In the genomic region with DNA sequence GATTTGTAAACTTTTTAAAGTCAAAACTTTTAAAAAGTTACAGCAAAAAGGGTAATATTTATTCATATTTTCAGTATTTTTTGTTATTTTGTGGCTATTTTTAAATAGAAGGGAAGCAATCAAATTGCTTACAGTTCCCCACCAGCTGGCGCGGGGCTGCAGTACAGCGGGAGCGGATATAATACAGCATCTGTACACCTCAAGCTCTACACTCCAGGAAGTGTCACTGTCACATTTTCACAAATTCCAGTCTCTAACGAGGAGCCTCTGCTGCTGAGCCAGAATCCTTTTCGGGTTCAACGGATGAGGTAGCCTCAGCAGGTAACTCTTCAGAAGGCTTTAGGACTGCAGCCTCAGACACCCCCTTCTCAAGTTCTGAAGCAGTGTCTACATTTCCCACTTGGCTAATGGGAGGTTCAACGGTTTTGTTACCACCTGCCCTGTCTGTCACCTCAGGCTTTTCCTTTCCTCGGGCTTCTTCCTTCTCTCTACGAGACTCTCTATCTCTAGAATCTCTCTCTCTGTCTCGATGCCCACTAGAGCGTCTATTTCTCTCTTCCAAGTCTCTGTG, we compare ENCODE assay signal across 15 cellular contexts. TPM values are rescaled to one million over a fixed set of nuclear protein-coding genes. Genes with fewer than 3 reads are reported as not detected.
A peak's percentile ranks its signal among the peaks of the same experiment; 100 is the strongest.
DNase-seq lines count a peak whose midpoint lies in the region; ATAC-seq and TF ChIP-seq lines count a peak whose summit lies in the region.
"Had no signal": no experiment of that assay in that cellular context is flagged by ENCODE, and none has a peak within 500 bp of the region (broad histone marks: within the 10 kb centered on the region; RNA-seq: fewer than 3 reads in every experiment).

No MANE protein-coding gene starts in this region.

- ATAC-seq in psoas muscle (peak in 3 of 4 donors; percentile 29 to 45 (median 34)), GM18511 (IDR thresholded peaks at IDR 0.05; ENCODE audit: unreplicated experiment) (no peak)
- ATAC-seq: foreskin keratinocyte had no signal

- no peak overlapping the region for H3K4me2 ChIP-seq in OCI-LY7 (ENCODE audit: low read length)

- no peak for DNase-seq in activated naive CD4-positive, alpha-beta T cell treated with anti-CD3 and anti-CD28 coated beads for 36 hours
- no peak for DNase-seq in activated naive CD4-positive, alpha-beta T cell treated with anti-CD3 and anti-CD28 coated beads, Interleukin-2, amount 50 U/mL, for 16 hours
- DNase-seq in OCI-LY7 (ENCODE audit: low spot score): no peak
- DNase-seq in psoas muscle: no peak
- DNase-seq in HuH-7.5 (ENCODE audit: low spot score): no peak
- no peak for DNase-seq in activated CD4-positive, alpha-beta T cell treated with anti-CD3 and anti-CD28 coated beads for 48 hours
- DNase-seq: foreskin keratinocyte, GF-D8, KG1, NCI-H524 treated with DMSO at 0.1 percent for 48 hours, T-helper 1 cell had no signal

- H3K36me3 ChIP-seq in OCI-LY7 (ENCODE audit: insufficient read depth, low read length) (peaks cover 68% of the 10 kb centered on the region), psoas muscle (ENCODE audit: insufficient read depth in 1 of 2, low read depth in 1 of 2) (peaks cover 10 to 67% of the 10 kb centered on the region in 2 donors)

- no peak overlapping the region for H3K4me3 Mint-ChIP-seq in activated naive CD4-positive, alpha-beta T cell treated with anti-CD3 and anti-CD28 coated beads for 36 hours
- no peak overlapping the region for H3K4me3 Mint-ChIP-seq in brain
- H3K4me3 Mint-ChIP-seq: stimulated activated naive CD8-positive, alpha-beta T cell treated with anti-CD3 and anti-CD28 coated beads, Interleukin-15, Interleukin-2, amounts not matched to agents 100 ng/mL and 50 ng/mL, for 24 hours had no signal

- H3K79me2 ChIP-seq in OCI-LY7 (ENCODE audit: insufficient read depth, low read depth, low read length): peaks cover 14% of the 10 kb centered on the region; the same call in 1 of the 2 replicates

- peak overlapping the region; percentile 10 for H3K27ac Mint-ChIP-seq in activated naive CD4-positive, alpha-beta T cell treated with anti-CD3 and anti-CD28 coated beads for 36 hours
- H3K27ac Mint-ChIP-seq in brain: peak overlapping the region in 3 of 5 experiments; percentile 4 to 45 (median 10)

- POLR2A ChIA-PET in OCI-LY7 (lab: Charles Lee): interaction anchor here (0.6 to 2.9 kb wide), 5 partner anchors 9 to 319 kb away, joined by 3 to 7 read pairs (median 7); no protein-coding TSS in a partner anchor

- H3K36me3 Mint-ChIP-seq in activated naive CD4-positive, alpha-beta T cell treated with anti-CD3 and anti-CD28 coated beads for 36 hours (ENCODE audit: low read depth): peaks cover 31% of the 10 kb centered on the region
- H3K36me3 Mint-ChIP-seq in brain: peaks cover 41% of the 10 kb centered on the region

- H3K27ac ChIP-seq in OCI-LY7 (ENCODE audit: low read depth, low read length, poor library complexity, severe bottlenecking) (no peak overlapping the region), psoas muscle (no peak overlapping the region)
- H3K27ac ChIP-seq: foreskin keratinocyte had no signal

- H4K20me1 ChIP-seq in OCI-LY7 (ENCODE audit: insufficient read depth, low read length): 0 out of 2 replicates have a peak, but pooled peaks cover 4% of the 10 kb centered on the region

- TSS peak; percentile 78 for BruUV-seq in OCI-LY7 (replicated peaks; lab: Mats Ljungman, UMichigan)

- H3K27me3 ChIP-seq in psoas muscle (ENCODE audit: insufficient read depth in 3 of 3, low read length in 2 of 3): no peaks in the 10 kb centered on the region
- H3K27me3 ChIP-seq: foreskin keratinocyte had no signal

- H3K4me1 Mint-ChIP-seq in activated naive CD4-positive, alpha-beta T cell treated with anti-CD3 and anti-CD28 coated beads for 36 hours (ENCODE audit: low read depth): peaks cover 43% of the 10 kb centered on the region
- peaks cover 14% of the 10 kb centered on the region for H3K4me1 Mint-ChIP-seq in brain

- H3K4me1 ChIP-seq in OCI-LY7 (ENCODE audit: insufficient read depth, low read length, poor library complexity, severe bottlenecking) (peaks cover 11% of the 10 kb centered on the region), psoas muscle (no peaks in the 10 kb centered on the region)

- H3K9me2 ChIP-seq in OCI-LY7 (ENCODE audit: insufficient read depth, low read length): no peaks in the 10 kb centered on the region

- WGBS in psoas muscle, 3 donors: 63 to 70% (median 64%) methylated on average over 12 of the region's 12 CpGs

- no peaks in the 10 kb centered on the region for H3K9me3 Mint-ChIP-seq in activated naive CD4-positive, alpha-beta T cell treated with anti-CD3 and anti-CD28 coated beads for 36 hours
- H3K9me3 Mint-ChIP-seq in brain: no peaks in the 10 kb centered on the region
- H3K9me3 Mint-ChIP-seq: stimulated activated naive CD8-positive, alpha-beta T cell treated with anti-CD3 and anti-CD28 coated beads, Interleukin-15, Interleukin-2, amounts not matched to agents 100 ng/mL and 50 ng/mL, for 24 hours had no signal

- intact Hi-C loops in activated naive CD4-positive, alpha-beta T cell treated with anti-CD3 and anti-CD28 coated beads for 36 hours (cut with micrococcal nuclease): no loop called here
- intact Hi-C loops in OCI-LY7 (cut with micrococcal nuclease; ENCODE audit: unreplicated experiment): no loop called here
- intact Hi-C loops in psoas muscle (cut with DNase I): no loop called here

- H3K9me3 ChIP-seq in OCI-LY7 (ENCODE audit: low read length) (no peaks in the 10 kb centered on the region), psoas muscle (no peaks in the 10 kb centered on the region)
- H3K9me3 ChIP-seq: HAP-1 had no signal

- H2AFZ ChIP-seq in OCI-LY7 (ENCODE audit: low read length): no peak overlapping the region

- TF ChIP-seq CTCF in OCI-LY7 (conservative IDR thresholded peaks at IDR 0.05; ENCODE audit: low read length) (no peak), brain (conservative IDR thresholded peaks at IDR 0.05) (no peak), psoas muscle (IDR thresholded peaks at IDR 0.05) (no peak)

- CTCF ChIA-PET in activated naive CD4-positive, alpha-beta T cell treated with anti-CD3 and anti-CD28 coated beads for 36 hours (lab: Charles Lee): interaction anchor here (0.7 kb wide), 1 partner anchor 474 kb away, joined by 3 read pairs; no protein-coding TSS in a partner anchor
- CTCF ChIA-PET in OCI-LY7 (lab: Charles Lee; ENCODE audit: unreplicated experiment): no interaction called here

- H3K27me3 Mint-ChIP-seq in activated naive CD4-positive, alpha-beta T cell treated with anti-CD3 and anti-CD28 coated beads for 36 hours (ENCODE audit: low read depth): no peaks in the 10 kb centered on the region
- no peaks in the 10 kb centered on the region for H3K27me3 Mint-ChIP-seq in brain
- H3K27me3 Mint-ChIP-seq: stimulated activated naive CD8-positive, alpha-beta T cell treated with anti-CD3 and anti-CD28 coated beads, Interleukin-15, Interleukin-2, amounts not matched to agents 100 ng/mL and 50 ng/mL, for 24 hours had no signal

- H3K4me3 ChIP-seq in OCI-LY7 (ENCODE audit: low read depth, low read length, poor library complexity, severe bottlenecking) (no peak overlapping the region), psoas muscle (no peak overlapping the region)
- H3K4me3 ChIP-seq: HAP-1 had no signal

RNA-seq across cellular contexts. Expression of a gene that starts 11.7 kb away (rescaled TPM):
- 100 to 1,000 TPM; 281 to 297 TPM for total RNA-seq in activated naive CD4-positive, alpha-beta T cell treated with anti-CD3 and anti-CD28 coated beads for 36 hours
- 229 and 316 TPM in 2 replicates for total RNA-seq in OCI-LY7 (2014; rRNA removed; shearing (Covaris generic))
- total RNA-seq in OCI-LY7 (2022) (307 and 315 TPM in 2 replicates), psoas muscle (100 to 1,000 TPM; 226 to 326 (median 285) TPM)
- polyA plus RNA-seq in brain (ENCODE audit: insufficient read depth, low read depth, low replicate concordance) (414 TPM), psoas muscle (100 to 1,000 TPM; 305 to 890 (median 337) TPM)
